Comparison of ENCODE assay signal across 8 cellular contexts in the genomic region with DNA sequence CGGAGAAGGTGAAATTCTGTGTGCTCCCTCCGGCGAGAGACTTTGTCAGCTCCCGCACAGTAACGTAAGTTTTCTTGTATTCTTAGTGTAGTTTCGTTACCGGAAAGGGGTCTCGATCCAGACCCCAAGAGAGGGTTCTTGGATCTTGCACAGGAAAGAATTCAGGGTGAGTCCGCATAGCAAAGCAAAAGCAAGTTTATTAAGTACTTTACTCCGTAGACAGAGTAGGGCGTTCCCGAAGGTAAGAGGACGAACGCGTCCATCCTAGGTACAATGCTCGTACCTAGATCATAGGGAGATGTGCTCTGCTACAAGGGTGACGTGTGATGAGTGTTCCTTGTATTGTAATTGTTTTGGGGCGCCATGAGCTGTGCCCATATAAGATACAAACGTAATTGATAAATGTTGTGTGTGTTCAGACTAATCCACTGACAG. TPM values are rescaled to one million over a fixed set of nuclear protein-coding genes. Genes with fewer than 3 reads are reported as not detected.
DNase-seq lines count a peak whose midpoint lies in the region; ATAC-seq and TF ChIP-seq lines count a peak whose summit lies in the region.

No MANE protein-coding gene starts in this region.

- peak; percentile 3 for TF ChIP-seq POLR2A in erythroblast (IDR thresholded peaks at IDR 0.05; ENCODE audit: low read length)

- intact Hi-C loops in Panc1 (cut with micrococcal nuclease; ENCODE audit: unreplicated experiment): no loop called here

- ATAC-seq in HG02642 (IDR thresholded peaks at IDR 0.05; ENCODE audit: poor library complexity, unreplicated experiment) (peak; percentile 15), Panc1 (peak; percentile 39)

- H2AFZ ChIP-seq in osteoblast (ENCODE audit: low read length): peak overlapping the region; percentile 93

- H4K20me1 ChIP-seq in osteoblast (ENCODE audit: insufficient read depth, low read length): peaks cover 26% of the 10 kb centered on the region

- H3K4me1 ChIP-seq in Panc1 (ENCODE audit: control insufficient read depth, insufficient read depth, low read length) (peaks cover 8% of the 10 kb centered on the region), osteoblast (ENCODE audit: insufficient read depth, low read length) (peaks cover 35% of the 10 kb centered on the region)

- H3K4me3 ChIP-seq in Panc1 (ENCODE audit: low read depth in 2 of 2, low read length in 2 of 2) (peak overlapping the region; percentile 84 to 96), osteoblast (ENCODE audit: insufficient read depth, low read length) (peak overlapping the region; percentile 93)

- H3K27me3 ChIP-seq in Panc1 (ENCODE audit: control insufficient read depth, insufficient read depth, low read length): no peaks in the 10 kb centered on the region
- H3K27me3 ChIP-seq in osteoblast (ENCODE audit: insufficient read depth, low read length): no peaks in the 10 kb centered on the region

- DNase-seq in DMS 273 (lab: John Stamatoyannopoulos, UW; ENCODE audit: unreplicated experiment) (peak; percentile 56), DMS 273 treated with DMSO at 0.1 percent for 48 hours (lab: John Stamatoyannopoulos, UW) (no peak), Panc1 (ENCODE audit: low read depth, low spot score) (no peak), erythroblast (lab: John Stamatoyannopoulos, UW) (no peak), osteoblast (ENCODE audit: insufficient read length, low spot score, missing footprints) (no peak), globus pallidus (ENCODE audit: low spot score) (no peak)
- DNase-seq in activated CD4-positive, CD25-positive, alpha-beta regulatory T cell (lab: John Stamatoyannopoulos, UW): no peak

- TF ChIP-seq CTCF in Panc1 (IDR thresholded peaks at IDR 0.05): no peak
- no peak for TF ChIP-seq CTCF in osteoblast (IDR thresholded peaks at IDR 0.05; ENCODE audit: extremely low read depth, low read depth, low read length)

- BruUV-seq in Panc1 (replicated peaks; lab: Mats Ljungman, UMichigan): no TSS peak

- H3K36me3 ChIP-seq in Panc1 (ENCODE audit: control insufficient read depth, insufficient read depth, low read length) (peaks cover 14% of the 10 kb centered on the region), osteoblast (ENCODE audit: insufficient read depth, low read length) (peaks cover 25% of the 10 kb centered on the region)

- POLR2A ChIA-PET in Panc1 (lab: Charles Lee): interaction anchor here (0.5 to 0.7 kb wide), 3 partner anchors 19 to 71 kb away, joined by 3 to 8 read pairs (median 3); no protein-coding TSS in a partner anchor

- H3K27ac ChIP-seq in Panc1 (ENCODE audit: low read length) (peak overlapping the region; percentile 82), osteoblast (ENCODE audit: low read depth, low read length) (peak overlapping the region; percentile 95)

- H3K4me2 ChIP-seq in osteoblast (ENCODE audit: insufficient read depth, low read length): peak overlapping the region; percentile 98

- peaks cover 75% of the 10 kb centered on the region for H3K79me2 ChIP-seq in osteoblast (ENCODE audit: insufficient read depth, low read length)

- CTCF ChIA-PET in Panc1 (lab: Charles Lee): no interaction called here

- in situ Hi-C loops in Panc1 (cut with HindIII; ENCODE audit: low pct_unique_long_range_greater_than_20kb, low sequenced_read_pairs): no loop called here

- peaks cover 14% of the 10 kb centered on the region; the same call in 1 of the 2 replicates for H3K9me3 ChIP-seq in Panc1 (ENCODE audit: control insufficient read depth, insufficient read depth, low read depth, low read length)
- H3K9me3 ChIP-seq in osteoblast (ENCODE audit: low read depth, low read length): no peaks in the 10 kb centered on the region

RNA-seq across cellular contexts. Expression of a gene that starts 0.3 kb away (rescaled TPM):
- total RNA-seq in Panc1 (2021; ENCODE audit: unreplicated experiment) (19.6 TPM), osteoblast (9.8 and 11.5 TPM in 2 replicates)
- 14.4 TPM for polyA plus RNA-seq in Panc1 (2012; ENCODE audit: insufficient read length)

RNA-seq across cellular contexts. Expression of a gene that starts 0.4 kb away (rescaled TPM):
- 103 TPM for total RNA-seq in Panc1 (2021; ENCODE audit: unreplicated experiment)
- 59.2 TPM for polyA plus RNA-seq in Panc1 (2012; ENCODE audit: insufficient read length)
- 112 and 134 TPM in 2 replicates for total RNA-seq in osteoblast

RNA-seq across cellular contexts. Expression of a gene that starts 29.1 kb away (rescaled TPM):
- total RNA-seq in Panc1 (2021; ENCODE audit: unreplicated experiment) (2.3 TPM), osteoblast (80.7 and 87.8 TPM in 2 replicates)
- polyA plus RNA-seq in Panc1 (2012; ENCODE audit: insufficient read length): 0.46 TPM

RNA-seq across cellular contexts. Expression of a gene that starts 48.0 kb away (rescaled TPM):
- total RNA-seq in Panc1 (2021; ENCODE audit: unreplicated experiment) (13.2 TPM), osteoblast (69.5 and 76.7 TPM in 2 replicates)
- 33.4 TPM for polyA plus RNA-seq in Panc1 (2012; ENCODE audit: insufficient read length)

RNA-seq across cellular contexts. Expression of a gene that starts 55.3 kb away (rescaled TPM):
- total RNA-seq in Panc1 (2021; ENCODE audit: unreplicated experiment) (3.4 TPM), osteoblast (1.2 and 1.4 TPM in 2 replicates)
- 3.4 TPM for polyA plus RNA-seq in Panc1 (2012; ENCODE audit: insufficient read length)

Comparison
In these comparisons a context has a peak if more than half of its experiments do, and no peak if none do; other contexts are left out.
1. RNA of a gene that starts 29.1 kb away (total RNA-seq): 80.7 to 87.8 TPM in osteoblast; 2.3 TPM in Panc1 (single experiment); every median in the first group is over 10 times any median in the second.